25 cellular contexts compared by ENCODE assay signal in the genomic region with DNA sequence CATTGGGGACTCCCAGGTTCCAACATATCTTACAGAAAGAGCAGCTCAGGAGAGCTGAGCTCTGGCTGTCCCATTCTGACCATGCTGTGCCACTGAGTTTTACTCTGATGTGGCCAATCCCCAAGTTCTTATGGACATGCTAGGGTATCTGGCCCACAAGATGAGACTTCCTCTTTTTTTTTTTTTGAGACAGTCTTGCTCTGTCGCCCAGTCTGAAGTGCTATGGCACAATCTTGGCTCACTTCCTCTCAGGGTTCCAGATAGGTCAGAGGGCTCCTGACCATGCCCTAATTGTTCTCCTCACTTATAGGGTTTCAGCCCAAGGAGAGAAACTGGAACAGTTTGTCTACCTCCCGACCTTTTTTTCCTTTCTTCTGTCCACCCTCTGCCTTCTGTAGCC.
DNase-seq lines count a peak whose midpoint lies in the region; ATAC-seq and FAIRE-seq lines count a peak whose summit lies in the region.
"Had no signal": no experiment of that assay in that cellular context is flagged by ENCODE, and none has a peak within 500 bp of the region (broad histone marks: within the 10 kb centered on the region; RNA-seq: fewer than 3 reads in every experiment).

No MANE protein-coding gene starts in this region.

- no peak for FAIRE-seq in RCC 7860 (lab: Jason Lieb, UNC)
- FAIRE-seq: endothelial cell of umbilical vein, islet of Langerhans had no signal

- H3K23ac ChIP-seq in mesendoderm (ENCODE audit: low read length), result no peak overlapping the region

- H3K56ac ChIP-seq in mesendoderm (ENCODE audit: low read length), result peak overlapping the region; percentile 50

- no peak overlapping the region for H4K8ac ChIP-seq in mesendoderm (ENCODE audit: low read depth, low read length)

- DNase-seq in Ammon's horn (ENCODE audit: low spot score) (peak; percentile 54), Karpas-422 (peak; percentile 61), SKM-1 treated with dmso at 0.1 percent for 144 hours (lab: John Stamatoyannopoulos, UW; ENCODE audit: unreplicated experiment) (peak; percentile 89), mesendoderm (no peak), RCC 7860 (ENCODE audit: low spot score) (no peak), NCI-H146 (lab: John Stamatoyannopoulos, UW) (no peak)
- no peak for DNase-seq in activated CD4-positive, alpha-beta T cell treated with anti-CD3 and anti-CD28 coated beads, Interleukin-2, amount 10 ng/mL, durations not matched to agents 24 days and 14 days
- DNase-seq: activated naive CD4-positive, alpha-beta T cell; DMS 273 treated with DMSO at 0.1 percent for 48 hours; GDM1; mammary epithelial cell; naive thymus-derived CD8-positive, alpha-beta T cell; NCI-H2227 treated with DMSO at 0.1 percent for 48 hours; stimulated activated CD4-positive, alpha-beta T cell treated with anti-CD3 and anti-CD28 coated beads, Interleukin-4, amount 100 ng/mL, for 1 hour; T-helper 1 cell had no signal

- peak overlapping the region; percentile 47 for H2BK120ac ChIP-seq in mesendoderm (ENCODE audit: low read depth, low read length)

- H3K4me1 Mint-ChIP-seq in activated CD4-positive, alpha-beta T cell treated with anti-CD3 and anti-CD28 coated beads, Interleukin-2, amount 10 ng/mL, durations not matched to agents 24 days and 14 days, result no peaks in the 10 kb centered on the region
- H3K4me1 Mint-ChIP-seq: naive thymus-derived CD8-positive, alpha-beta T cell had no signal

- no peaks in the 10 kb centered on the region for H3K9me2 ChIP-seq in Karpas-422 (replicated peaks; ENCODE audit: insufficient read depth, low read length)

- no peaks in the 10 kb centered on the region for H3K9me3 ChIP-seq in Karpas-422 (ENCODE audit: low read length)

- intact Hi-C loops in activated CD4-positive, alpha-beta T cell treated with anti-CD3 and anti-CD28 coated beads, Interleukin-2, amount 10 ng/mL, durations not matched to agents 24 days and 14 days (cut with micrococcal nuclease), result no loop called here

- no peak overlapping the region for H4K5ac ChIP-seq in mesendoderm (ENCODE audit: low read length)

- H3K4me3 Mint-ChIP-seq in activated CD4-positive, alpha-beta T cell treated with anti-CD3 and anti-CD28 coated beads, Interleukin-2, amount 10 ng/mL, durations not matched to agents 24 days and 14 days, result no peak overlapping the region
- H3K4me3 Mint-ChIP-seq: dendritic cell treated with granulocyte-macrophage colony-stimulating factor and Interleukin-4, amounts not matched to agents 40 ng/mL and 50 ng/mL, for 4 days; naive thymus-derived CD8-positive, alpha-beta T cell had no signal

- no peak overlapping the region for H3K27ac ChIP-seq in Karpas-422 (ENCODE audit: low read length)
- H3K27ac ChIP-seq in mesendoderm (ENCODE audit: low read depth, low read length), result no peak overlapping the region
- H3K27ac ChIP-seq: C4-2B, cardiac muscle cell, hepatocyte, parathyroid adenoma, skin epidermis, VCaP had no signal

- H3K18ac ChIP-seq in mesendoderm (ENCODE audit: low read length), result peak overlapping the region; percentile 54

- ATAC-seq in GM19467 (IDR thresholded peaks at IDR 0.05; ENCODE audit: unreplicated experiment), result no peak
- ATAC-seq: naive thymus-derived CD8-positive, alpha-beta T cell had no signal

- no peak overlapping the region for H3K27ac Mint-ChIP-seq in activated CD4-positive, alpha-beta T cell treated with anti-CD3 and anti-CD28 coated beads, Interleukin-2, amount 10 ng/mL, durations not matched to agents 24 days and 14 days
- H3K27ac Mint-ChIP-seq: dendritic cell treated with granulocyte-macrophage colony-stimulating factor and Interleukin-4, amounts not matched to agents 40 ng/mL and 50 ng/mL, for 4 days; naive thymus-derived CD8-positive, alpha-beta T cell had no signal

- H3K4me3 ChIP-seq in Karpas-422 (ENCODE audit: low read length) (no peak overlapping the region), mesendoderm (ENCODE audit: low read length) (no peak overlapping the region)
- H3K4me3 ChIP-seq: cardiac muscle cell, hepatocyte, skin epidermis had no signal

- no peaks in the 10 kb centered on the region for H3K36me3 Mint-ChIP-seq in activated CD4-positive, alpha-beta T cell treated with anti-CD3 and anti-CD28 coated beads, Interleukin-2, amount 10 ng/mL, durations not matched to agents 24 days and 14 days (ENCODE audit: low read depth)
- H3K36me3 Mint-ChIP-seq: naive thymus-derived CD8-positive, alpha-beta T cell had no signal

- H3K9me3 Mint-ChIP-seq in activated CD4-positive, alpha-beta T cell treated with anti-CD3 and anti-CD28 coated beads, Interleukin-2, amount 10 ng/mL, durations not matched to agents 24 days and 14 days, result no peaks in the 10 kb centered on the region
- H3K9me3 Mint-ChIP-seq: dendritic cell treated with granulocyte-macrophage colony-stimulating factor and Interleukin-4, amounts not matched to agents 40 ng/mL and 50 ng/mL, for 4 days; naive thymus-derived CD8-positive, alpha-beta T cell had no signal

- H2AFZ ChIP-seq in Karpas-422 (ENCODE audit: low read length), result no peak overlapping the region
- H2AFZ ChIP-seq: hepatocyte, parathyroid adenoma had no signal

- H2BK15ac ChIP-seq in mesendoderm (replicated peaks; ENCODE audit: low read depth), result peak overlapping the region; percentile 8

- WGBS in mesendoderm (ENCODE audit: extremely low coverage, insufficient coverage, low lambda C conversion rate), result no CpG with 5 or more reads among the region's 2 CpGs

- H3K27me3 ChIP-seq in Karpas-422 (ENCODE audit: low read length), result no peaks in the 10 kb centered on the region
- H3K27me3 ChIP-seq in mesendoderm (ENCODE audit: insufficient read depth, low read length, poor library complexity), result no peaks in the 10 kb centered on the region
- H3K27me3 ChIP-seq: cardiac muscle cell, hepatocyte had no signal

- no peaks in the 10 kb centered on the region for H3K79me2 ChIP-seq in Karpas-422 (ENCODE audit: low read length)
- H3K79me2 ChIP-seq in mesendoderm (ENCODE audit: control insufficient read depth, insufficient read depth, low read length), result no peaks in the 10 kb centered on the region
- H3K79me2 ChIP-seq: hepatocyte, parathyroid adenoma had no signal

- H3K4me1 ChIP-seq in Karpas-422 (ENCODE audit: low read length) (no peaks in the 10 kb centered on the region), mesendoderm (ENCODE audit: control insufficient read depth, low read depth, low read length) (peaks cover 5% of the 10 kb centered on the region)
- H3K4me1 ChIP-seq: parathyroid adenoma had no signal

- H3K79me1 ChIP-seq in mesendoderm (ENCODE audit: low read length), result no peaks in the 10 kb centered on the region

- no peak overlapping the region for H3K9ac ChIP-seq in Karpas-422 (ENCODE audit: low read length)
- H3K9ac ChIP-seq in mesendoderm (ENCODE audit: low read length), result no peak overlapping the region
- H3K9ac ChIP-seq: parathyroid adenoma had no signal

- peak overlapping the region; percentile 91 for H3K4ac ChIP-seq in mesendoderm (ENCODE audit: low read depth, low read length)

- H3K36me3 ChIP-seq in Karpas-422 (ENCODE audit: insufficient read depth, low read length), result no peaks in the 10 kb centered on the region
- H3K36me3 ChIP-seq in mesendoderm (ENCODE audit: control insufficient read depth, insufficient read depth, low read length), result no peaks in the 10 kb centered on the region
- H3K36me3 ChIP-seq: cardiac muscle cell had no signal

- no peaks in the 10 kb centered on the region for H4K20me1 ChIP-seq in Karpas-422 (ENCODE audit: insufficient read depth, low read depth, low read length)

- peak overlapping the region; percentile 54 for H2BK5ac ChIP-seq in mesendoderm (ENCODE audit: low read length)

- H3K27me3 Mint-ChIP-seq in activated CD4-positive, alpha-beta T cell treated with anti-CD3 and anti-CD28 coated beads, Interleukin-2, amount 10 ng/mL, durations not matched to agents 24 days and 14 days, result no peaks in the 10 kb centered on the region
- H3K27me3 Mint-ChIP-seq: dendritic cell treated with granulocyte-macrophage colony-stimulating factor and Interleukin-4, amounts not matched to agents 40 ng/mL and 50 ng/mL, for 4 days had no signal

- H3K4me2 ChIP-seq in Karpas-422 (ENCODE audit: low read depth, low read length, poor library complexity, severe bottlenecking) (no peak overlapping the region), mesendoderm (ENCODE audit: low read length) (no peak overlapping the region)
- H3K4me2 ChIP-seq: hepatocyte had no signal

- peak overlapping the region; percentile 48 for H2AK5ac ChIP-seq in mesendoderm (ENCODE audit: low read length)

Comparison
In these comparisons a context has a peak if more than half of its experiments do, and no peak if none do; other contexts are left out.
1. DNase-seq: peak in Ammon's horn (single experiment), Karpas-422 (single experiment) and SKM-1 treated with dmso at 0.1 percent for 144 hours (single experiment); none in mesendoderm (single experiment), activated CD4-positive, alpha-beta T cell treated with anti-CD3 and anti-CD28 coated beads, Interleukin-2, amount 10 ng/mL, durations not matched to agents 24 days and 14 days (single experiment), RCC 7860 (single experiment) and NCI-H146 (single experiment).